ENCODE assay signal across 15 cellular contexts in the genomic region with DNA sequence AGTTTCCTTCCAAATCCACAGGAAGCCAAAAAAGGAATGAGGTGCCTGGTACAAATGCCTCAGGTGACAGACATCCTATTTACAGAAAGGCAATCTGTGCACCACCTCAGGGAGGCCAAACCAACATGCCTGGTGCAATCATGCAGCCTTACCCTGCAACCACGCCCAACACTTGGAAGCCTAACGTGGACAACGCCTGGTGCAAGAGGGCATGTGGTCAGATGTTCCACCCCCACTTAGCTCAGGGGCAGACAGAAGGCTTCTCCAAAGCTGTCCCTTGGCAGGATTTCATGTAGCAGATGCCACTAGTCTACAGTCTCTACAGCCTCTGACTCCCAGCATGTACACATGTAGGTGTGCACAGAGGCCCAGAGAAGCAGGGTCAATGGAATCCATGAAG.
A peak's percentile ranks its signal among the peaks of the same experiment; 100 is the strongest.
DNase-seq lines count a peak whose midpoint lies in the region; ATAC-seq, FAIRE-seq and TF ChIP-seq lines count a peak whose summit lies in the region.
"Had no signal": no experiment of that assay in that cellular context is flagged by ENCODE, and none has a peak within 500 bp of the region (broad histone marks: within the 10 kb centered on the region; RNA-seq: fewer than 3 reads in every experiment).

No MANE protein-coding gene starts in this region.

- H3K4me1 ChIP-seq in left lung (peaks cover 0 to 14% of the 10 kb centered on the region in 2 donors), small intestine (ENCODE audit: control insufficient read depth in 2 of 2, insufficient read depth in 1 of 2, low read depth in 1 of 2, low read length in 1 of 2) (no peaks in the 10 kb centered on the region)

- H3K27me3 ChIP-seq in left lung (no peaks in the 10 kb centered on the region), small intestine (ENCODE audit: control insufficient read depth in 2 of 2, insufficient read depth in 2 of 2, low read length in 2 of 2) (no peaks in the 10 kb centered on the region)
- H3K27me3 ChIP-seq: BE2C had no signal

- intact Hi-C loops in left lung (cut with DNase I), result no loop called here

- DNase-seq in M059J (ENCODE audit: low read depth) (peak; percentile 27), RWPE1 (ENCODE audit: low spot score) (no peak), left lung (peak in 1 of 2 donors; percentile 55), small intestine (peak; percentile 83), type B pancreatic cell (ENCODE audit: extremely low spot score, unreplicated experiment) (no peak)
- DNase-seq in activated CD4-positive, alpha-beta T cell treated with anti-CD3 and anti-CD28 coated beads, Interleukin-2, amount 50 U/mL, for 48 hours, result no peak
- DNase-seq: BE2C; CD4-positive, alpha-beta memory T cell; GM23248; NCI-H1417; NCI-H2029; NCI-H524 treated with DMSO at 0.1 percent for 48 hours; SHP77 treated with DMSO at 0.1 percent for 48 hours had no signal

- H3K27me3 Mint-ChIP-seq in type B pancreatic cell, result no peaks in the 10 kb centered on the region

- H3K4me3 ChIP-seq in left lung, result no peak overlapping the region
- no peak overlapping the region for H3K4me3 ChIP-seq in small intestine (ENCODE audit: low read depth in 1 of 2, low read length in 2 of 2)
- H3K4me3 ChIP-seq: GM12878, GM23248 had no signal

- H3K9me3 Mint-ChIP-seq in type B pancreatic cell, result no peaks in the 10 kb centered on the region

- no peak overlapping the region for H3K27ac Mint-ChIP-seq in type B pancreatic cell
- H3K27ac Mint-ChIP-seq: CD4-positive, alpha-beta memory T cell had no signal

- CTCF ChIA-PET in RWPE1 (lab: Yijun Ruan, JAX), result interaction anchor here (0.7 kb wide), 1 partner anchor 28 kb away, joined by 4 read pairs; no protein-coding TSS in a partner anchor

- no peaks in the 10 kb centered on the region for H3K9me3 ChIP-seq in left lung
- H3K9me3 ChIP-seq in small intestine (ENCODE audit: control insufficient read depth, low read depth), result no peaks in the 10 kb centered on the region
- H3K9me3 ChIP-seq: BE2C had no signal

- TF ChIP-seq CTCF in RWPE1 (conservative IDR thresholded peaks at IDR 0.05; ENCODE audit: low read depth) (no peak), left lung (IDR thresholded peaks at IDR 0.05) (no peak), type B pancreatic cell (conservative IDR thresholded peaks at IDR 0.05) (no peak)

- H3K36me3 Mint-ChIP-seq in type B pancreatic cell, result no peaks in the 10 kb centered on the region
- H3K36me3 Mint-ChIP-seq: CD4-positive, alpha-beta memory T cell had no signal

- H3K27ac ChIP-seq in RWPE1 (peak overlapping the region; percentile 57), left lung (no peak overlapping the region), small intestine (ENCODE audit: low read depth in 1 of 2, low read length in 1 of 2) (no peak overlapping the region)
- H3K27ac ChIP-seq: GM23248 had no signal

- WGBS in small intestine, 3 donors, result 13 to 68% (median 26%) methylated on average over 3 of the region's 3 CpGs

- no peaks in the 10 kb centered on the region for H3K4me1 Mint-ChIP-seq in type B pancreatic cell (ENCODE audit: unreplicated experiment)
- H3K4me1 Mint-ChIP-seq: CD4-positive, alpha-beta memory T cell had no signal

- no peaks in the 10 kb centered on the region for H3K36me3 ChIP-seq in left lung
- no peaks in the 10 kb centered on the region for H3K36me3 ChIP-seq in small intestine (ENCODE audit: control insufficient read depth in 2 of 2, insufficient read depth in 2 of 2, low read length in 2 of 2)
- H3K36me3 ChIP-seq: BE2C had no signal

- no peak overlapping the region for H3K4me3 Mint-ChIP-seq in type B pancreatic cell
- H3K4me3 Mint-ChIP-seq: CD4-positive, alpha-beta memory T cell had no signal

- POLR2A ChIA-PET in RWPE1 (lab: Yijun Ruan, JAX; ENCODE audit: low non-redundant PET), result no interaction called here

- ATAC-seq in left lung, result peak; percentile 45
- ATAC-seq in GM21717 (IDR thresholded peaks at IDR 0.05; ENCODE audit: unreplicated experiment), result no peak
- ATAC-seq: GM12878 had no signal

- no peak for FAIRE-seq in small intestine (lab: Jason Lieb, UNC)
- FAIRE-seq: GM12878 had no signal

Comparison
In these comparisons a context has a peak if more than half of its experiments do, and no peak if none do; other contexts are left out.
1. DNase-seq: peak in M059J (single experiment) and small intestine (single experiment); none in RWPE1 (single experiment), activated CD4-positive, alpha-beta T cell treated with anti-CD3 and anti-CD28 coated beads, Interleukin-2, amount 50 U/mL, for 48 hours (0 of 2) and type B pancreatic cell (single experiment).